ENCODE assay signal across 14 cellular contexts in genomic region chr5:102651466-102651865, GRCh38.
DNase-seq lines count a peak whose midpoint lies in the region; ATAC-seq, FAIRE-seq and TF ChIP-seq lines count a peak whose summit lies in the region.
"Had no signal": no experiment of that assay in that cellular context is flagged by ENCODE, and none has a peak within 500 bp of the region (broad histone marks: within the 10 kb centered on the region; RNA-seq: fewer than 3 reads in every experiment).

No MANE protein-coding gene starts in this region.

- intact Hi-C loops in K562 (cut with micrococcal nuclease): no loop called here

- no peak overlapping the region for H3K4me2 ChIP-seq in K562 (ENCODE audit: insufficient read depth, low read length)

- ATAC-seq in K562 (no peak), GM18870 (IDR thresholded peaks at IDR 0.05; ENCODE audit: unreplicated experiment) (no peak)
- ATAC-seq: Panc1 had no signal

- no peaks in the 10 kb centered on the region for H3K4me1 ChIP-seq in K562 (replicated peaks in 1 of 2; ENCODE audit: control insufficient read depth in 2 of 2, insufficient read depth in 2 of 2, low read length in 2 of 2)

- no peak overlapping the region for H3K27ac ChIP-seq in K562 (ENCODE audit: extremely low read depth, low read depth, low read length)
- H3K27ac ChIP-seq: C4-2B had no signal

- no peak overlapping the region for H2AFZ ChIP-seq in K562 (ENCODE audit: low read depth, low read length)

- TF ChIP-seq RAD21 in K562 (CRISPR knock-in tag; conservative IDR thresholded peaks at IDR 0.05 in 1 of 2, IDR thresholded peaks at IDR 0.05 in 1 of 2): no peak

- no TSS peak for BruUV-seq in K562 (replicated peaks; lab: Mats Ljungman, UMichigan)

- no peaks in the 10 kb centered on the region for H3K79me2 ChIP-seq in K562 (ENCODE audit: control insufficient read depth, insufficient read depth, low read length)

- CTCF ChIA-PET in K562 (lab: Yijun Ruan, JAX; ENCODE audit: low intra/inter-chr PET ratio): no interaction called here

- H3K4me3 ChIP-seq in K562: no peak overlapping the region

- H3K27me3 ChIP-seq in K562 (ENCODE audit: control insufficient read depth in 2 of 2, insufficient read depth in 2 of 2, low read length in 2 of 2): no peaks in the 10 kb centered on the region

- no peak for FAIRE-seq in K562 (lab: Jason Lieb, UNC)
- FAIRE-seq in urothelium cell line (lab: Jason Lieb, UNC): peak; percentile 74

- H3K9me1 ChIP-seq in K562 (ENCODE audit: control insufficient read depth, insufficient read depth, low read length): no peaks in the 10 kb centered on the region

- POLR2A ChIA-PET in K562 (lab: Yijun Ruan, JAX): no interaction called here

- no peak overlapping the region for H3K9ac ChIP-seq in K562 (ENCODE audit: insufficient read depth in 1 of 2, low read depth in 2 of 2, low read length in 2 of 2)

- 0% methylated on average over 3 of the region's 3 CpGs for WGBS in K562 (ENCODE audit: insufficient coverage, low coverage, missing lambda C conversion rate)

- in situ Hi-C loops in K562 (cut with MboI): no loop called here

- H3K9me3 ChIP-seq in K562 (replicated peaks; ENCODE audit: control insufficient read depth, insufficient read depth, low read depth, low read length): no peaks in the 10 kb centered on the region

- TF ChIP-seq EP300 in K562 (IDR thresholded peaks at IDR 0.05; ENCODE audit: low read length): no peak

- TF ChIP-seq CTCF in K562 (IDR thresholded peaks at IDR 0.05 in 2 of 3, conservative IDR thresholded peaks at IDR 0.05 in 1 of 3; ENCODE audit: insufficient read depth in 2 of 3, low read depth in 1 of 3, low read length in 3 of 3): no peak

- no peaks in the 10 kb centered on the region for H4K20me1 ChIP-seq in K562 (replicated peaks; ENCODE audit: control insufficient read depth, insufficient read depth, low read length)

- H3K36me3 ChIP-seq in K562 (ENCODE audit: control insufficient read depth, insufficient read depth, low read length): no peaks in the 10 kb centered on the region

- no peak for TF ChIP-seq POLR2A in K562 (conservative IDR thresholded peaks at IDR 0.05)

- DNase-seq in DMS53 (lab: John Stamatoyannopoulos, UW): peak; percentile 23
- no peak for DNase-seq in DMS53 treated with DMSO at 0.1 percent for 48 hours (lab: John Stamatoyannopoulos, UW; ENCODE audit: unreplicated experiment)
- DNase-seq in NCI-H69 (lab: John Stamatoyannopoulos, UW): peak; percentile 48
- DNase-seq in K562 (ENCODE audit: extremely low read depth in 1 of 4, low spot score in 3 of 4): no peak
- no peak for DNase-seq in urothelium cell line (ENCODE audit: low spot score)
- no peak for DNase-seq in activated CD4-positive, CD25-positive, alpha-beta regulatory T cell treated with anti-CD3 and anti-CD28 coated beads, Interleukin-2, amount 50 U/mL, for 72 hours
- no peak for DNase-seq in DMS114 treated with DMSO at 0.1 percent for 48 hours (lab: John Stamatoyannopoulos, UW; ENCODE audit: unreplicated experiment)
- DNase-seq: 8988T, DND-41, NCI-H146, NCI-H774 had no signal

TF ChIP-seq in K562, 482 proteins besides CTCF, POLR2A, EP300 and RAD21:
- TF ChIP-seq SNIP1 (IDR thresholded peaks at IDR 0.05; ENCODE audit: low read depth) (no peak), RBM17 (IDR thresholded peaks at IDR 0.05; ENCODE audit: borderline replicate concordance, low read depth, low read length) (no peak), GABPB2 (CRISPR knock-in tag; conservative IDR thresholded peaks at IDR 0.05) (no peak), MCM3 (IDR thresholded peaks at IDR 0.05) (no peak), NR0B1 (IDR thresholded peaks at IDR 0.05; ENCODE audit: partially characterized antibody) (no peak), ATF3 (IDR thresholded peaks at IDR 0.05) (peak; percentile 25; the same call in 1 of the 2 replicates), ATF3 (CRISPR knock-in tag; conservative IDR thresholded peaks at IDR 0.05) (no peak), KAT8 (IDR thresholded peaks at IDR 0.05; ENCODE audit: low read depth) (no peak)

Comparison
In these comparisons a context has a peak if more than half of its experiments do, and no peak if none do; other contexts are left out.
1. DNase-seq: peak in DMS53 (single experiment) and NCI-H69 (single experiment); none in DMS53 treated with DMSO at 0.1 percent for 48 hours (single experiment), K562 (0 of 4), urothelium cell line (single experiment), activated CD4-positive, CD25-positive, alpha-beta regulatory T cell treated with anti-CD3 and anti-CD28 coated beads, Interleukin-2, amount 50 U/mL, for 72 hours (single experiment) and DMS114 treated with DMSO at 0.1 percent for 48 hours (single experiment).